In the genomic region with DNA sequence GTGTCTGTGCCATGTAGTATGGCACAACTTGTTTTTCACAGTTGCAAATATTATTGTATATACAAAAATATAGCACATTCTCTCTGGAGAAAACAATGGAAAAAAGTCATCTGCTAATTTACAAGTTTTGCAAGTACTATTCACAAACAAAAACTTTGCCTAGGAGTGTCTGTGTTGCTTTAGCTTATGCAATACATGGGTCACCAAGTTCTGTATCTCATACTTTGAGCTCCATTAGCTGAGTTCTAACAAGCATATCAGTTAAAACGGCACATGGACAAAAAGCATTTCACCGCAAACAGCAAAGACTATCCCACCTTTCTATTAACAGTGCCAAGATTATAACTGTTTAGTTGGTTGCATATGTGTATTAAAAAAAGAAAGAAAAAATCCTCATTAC, we compare ENCODE assay signal across 14 cellular contexts. TPM values are rescaled to one million over a fixed set of nuclear protein-coding genes. Genes with fewer than 3 reads are reported as not detected.
A peak's percentile ranks its signal among the peaks of the same experiment; 100 is the strongest.
DNase-seq lines count a peak whose midpoint lies in the region; ATAC-seq and TF ChIP-seq lines count a peak whose summit lies in the region.
"Had no signal": no experiment of that assay in that cellular context is flagged by ENCODE, and none has a peak within 500 bp of the region (broad histone marks: within the 10 kb centered on the region; RNA-seq: fewer than 3 reads in every experiment).

No MANE protein-coding gene starts in this region.

- H2AFZ ChIP-seq in GM23338 = no peak overlapping the region

- H3K9me2 ChIP-seq in GM23338 (ENCODE audit: insufficient read depth) = no peaks in the 10 kb centered on the region

- peaks cover 32% of the 10 kb centered on the region; the same call in 2 of the 3 replicates for H3K4me1 Mint-ChIP-seq in GM23338

- H3K79me2 ChIP-seq in GM23338 (replicated peaks; ENCODE audit: insufficient read depth) = peaks cover 95% of the 10 kb centered on the region

- peaks cover 8% of the 10 kb centered on the region for H3K27me3 Mint-ChIP-seq in GM23338 (ENCODE audit: insufficient read depth, low read depth, poor library complexity)

- H3K36me3 ChIP-seq in GM23338 (ENCODE audit: insufficient read depth) = peaks cover 22% of the 10 kb centered on the region
- peaks cover 58% of the 10 kb centered on the region for H3K36me3 ChIP-seq in iPS-20b (ENCODE audit: insufficient read depth, low read depth, low read length)
- peaks cover 0 to 32% (median 4%) of the 10 kb centered on the region in 6 donors for H3K36me3 ChIP-seq in spleen

- H3K4me2 ChIP-seq in GM23338 = peak overlapping the region; percentile 89; the same call in 1 of the 2 replicates

- H3K27me3 ChIP-seq in GM23338 (ENCODE audit: insufficient read depth) = no peaks in the 10 kb centered on the region
- H3K27me3 ChIP-seq in iPS-20b (ENCODE audit: insufficient read depth, low read length) = no peaks in the 10 kb centered on the region
- peaks cover 0 to 32% (median 0%) of the 10 kb centered on the region in 7 donors for H3K27me3 ChIP-seq in spleen (replicated peaks in 1 of 7)

- H3F3A ChIP-seq in GM23338 (replicated peaks; ENCODE audit: low read depth) = peaks cover 4% of the 10 kb centered on the region; the same call in 1 of the 2 replicates

- H3K9me3 Mint-ChIP-seq in GM23338 = peaks cover 3% of the 10 kb centered on the region; the same call in 1 of the 3 replicates
- H3K9me3 Mint-ChIP-seq: IgD-negative memory B cell had no signal

- TF ChIP-seq CTCF in GM23338 (conservative IDR thresholded peaks at IDR 0.05; ENCODE audit: low read depth in 2 of 2) (no peak), spleen (IDR thresholded peaks at IDR 0.05 in 8 of 11, conservative IDR thresholded peaks at IDR 0.05 in 3 of 11) (no peak)

- H3K9ac ChIP-seq in iPS-20b (ENCODE audit: low read depth, low read length) = peak overlapping the region; percentile 100; the same call in 1 of the 2 replicates

- intact Hi-C loops in spleen (cut with DNase I; ENCODE audit: low total_unique reads) = no loop called here

- H3K27ac Mint-ChIP-seq in GM23338 = no peak overlapping the region
- H3K27ac Mint-ChIP-seq: IgD-negative memory B cell had no signal

- H3K4me3 ChIP-seq in GM23338 = peak overlapping the region; percentile 77
- peak overlapping the region; percentile 92 for H3K4me3 ChIP-seq in iPS-20b (ENCODE audit: low read length)
- peak overlapping the region in 6 of 8 donors; percentile 57 to 91 (median 68) for H3K4me3 ChIP-seq in spleen

- no peak for ATAC-seq in GM23338
- ATAC-seq in HG03280 (IDR thresholded peaks at IDR 0.05; ENCODE audit: unreplicated experiment) = no peak

- peaks cover 42% of the 10 kb centered on the region for H4K20me1 ChIP-seq in GM23338 (replicated peaks; ENCODE audit: insufficient read depth)

- H3K36me3 Mint-ChIP-seq in GM23338 (ENCODE audit: low read depth) = peaks cover 45% of the 10 kb centered on the region
- H3K36me3 Mint-ChIP-seq: IgD-negative memory B cell had no signal

- H3K4me1 ChIP-seq in GM23338 (ENCODE audit: insufficient read depth) (peaks cover 24% of the 10 kb centered on the region), iPS-20b (ENCODE audit: insufficient read depth, low read length) (peaks cover 13% of the 10 kb centered on the region), spleen (peaks cover 0 to 61% (median 35%) of the 10 kb centered on the region in 6 donors)

- DNase-seq in GM23338 (ENCODE audit: low spot score) (no peak), astrocyte of the hippocampus (ENCODE audit: low read depth, low spot score) (peak; percentile 29), spleen (no peak), cerebellar cortex (ENCODE audit: low spot score) (no peak), NCI-H2227 treated with DMSO at 0.1 percent for 48 hours (lab: John Stamatoyannopoulos, UW) (no peak), DMS153 (lab: John Stamatoyannopoulos, UW) (no peak)
- DNase-seq: activated T-cell treated with anti-CD3 and anti-CD28 coated beads, Interleukin-2, amount 50 U/mL, for 1 hour; DND-41; effector CD8-positive, alpha-beta T cell; NCI-H748 treated with DMSO at 0.1 percent for 48 hours; T1000 had no signal

- H3K4me3 Mint-ChIP-seq in GM23338 = no peak overlapping the region
- H3K4me3 Mint-ChIP-seq: IgD-negative memory B cell had no signal

- H3K27ac ChIP-seq in GM23338 (ENCODE audit: low read depth) (peak overlapping the region; percentile 21; the same call in 1 of the 2 replicates), iPS-20b (ENCODE audit: low read length) (no peak overlapping the region), spleen (peak overlapping the region in 6 of 8 donors; percentile 22 to 95 (median 92))

- TF ChIP-seq POLR2A in spleen (IDR thresholded peaks at IDR 0.05) = no peak

- H3K9me3 ChIP-seq in iPS-20b (ENCODE audit: insufficient read depth, low read depth, low read length) = no peaks in the 10 kb centered on the region
- no peaks in the 10 kb centered on the region for H3K9me3 ChIP-seq in spleen

- 56 to 76% (median 70%) methylated on average over 2 of the region's 2 CpGs for WGBS in spleen, 5 donors

TF ChIP-seq in GM23338, 12 proteins besides CTCF, POLR2A, EP300 and RAD21 (continues in another document):
- no peak for TF ChIP-seq ZNF331 (CRISPR knock-in tag; IDR thresholded peaks at IDR 0.05; ENCODE audit: low read depth)
- TF ChIP-seq CREB1 (CRISPR knock-in tag; IDR thresholded peaks at IDR 0.05; ENCODE audit: low read depth) = no peak
- TF ChIP-seq, protein P1, sequence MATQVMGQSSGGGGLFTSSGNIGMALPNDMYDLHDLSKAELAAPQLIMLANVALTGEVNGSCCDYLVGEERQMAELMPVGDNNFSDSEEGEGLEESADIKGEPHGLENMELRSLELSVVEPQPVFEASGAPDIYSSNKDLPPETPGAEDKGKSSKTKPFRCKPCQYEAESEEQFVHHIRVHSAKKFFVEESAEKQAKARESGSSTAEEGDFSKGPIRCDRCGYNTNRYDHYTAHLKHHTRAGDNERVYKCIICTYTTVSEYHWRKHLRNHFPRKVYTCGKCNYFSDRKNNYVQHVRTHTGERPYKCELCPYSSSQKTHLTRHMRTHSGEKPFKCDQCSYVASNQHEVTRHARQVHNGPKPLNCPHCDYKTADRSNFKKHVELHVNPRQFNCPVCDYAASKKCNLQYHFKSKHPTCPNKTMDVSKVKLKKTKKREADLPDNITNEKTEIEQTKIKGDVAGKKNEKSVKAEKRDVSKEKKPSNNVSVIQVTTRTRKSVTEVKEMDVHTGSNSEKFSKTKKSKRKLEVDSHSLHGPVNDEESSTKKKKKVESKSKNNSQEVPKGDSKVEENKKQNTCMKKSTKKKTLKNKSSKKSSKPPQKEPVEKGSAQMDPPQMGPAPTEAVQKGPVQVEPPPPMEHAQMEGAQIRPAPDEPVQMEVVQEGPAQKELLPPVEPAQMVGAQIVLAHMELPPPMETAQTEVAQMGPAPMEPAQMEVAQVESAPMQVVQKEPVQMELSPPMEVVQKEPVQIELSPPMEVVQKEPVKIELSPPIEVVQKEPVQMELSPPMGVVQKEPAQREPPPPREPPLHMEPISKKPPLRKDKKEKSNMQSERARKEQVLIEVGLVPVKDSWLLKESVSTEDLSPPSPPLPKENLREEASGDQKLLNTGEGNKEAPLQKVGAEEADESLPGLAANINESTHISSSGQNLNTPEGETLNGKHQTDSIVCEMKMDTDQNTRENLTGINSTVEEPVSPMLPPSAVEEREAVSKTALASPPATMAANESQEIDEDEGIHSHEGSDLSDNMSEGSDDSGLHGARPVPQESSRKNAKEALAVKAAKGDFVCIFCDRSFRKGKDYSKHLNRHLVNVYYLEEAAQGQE (IDR thresholded peaks at IDR 0.05; ENCODE audit: unreplicated experiment) = no peak
- no peak for TF ChIP-seq EZH2 (IDR thresholded peaks at IDR 0.05; ENCODE audit: low read depth, unreplicated experiment)
- TF ChIP-seq ZNF114 (CRISPR knock-in tag; IDR thresholded peaks at IDR 0.05) = no peak
- no peak for TF ChIP-seq EZH2phosphoT487 (IDR thresholded peaks at IDR 0.05; ENCODE audit: unreplicated experiment)
- TF ChIP-seq, protein P2, sequence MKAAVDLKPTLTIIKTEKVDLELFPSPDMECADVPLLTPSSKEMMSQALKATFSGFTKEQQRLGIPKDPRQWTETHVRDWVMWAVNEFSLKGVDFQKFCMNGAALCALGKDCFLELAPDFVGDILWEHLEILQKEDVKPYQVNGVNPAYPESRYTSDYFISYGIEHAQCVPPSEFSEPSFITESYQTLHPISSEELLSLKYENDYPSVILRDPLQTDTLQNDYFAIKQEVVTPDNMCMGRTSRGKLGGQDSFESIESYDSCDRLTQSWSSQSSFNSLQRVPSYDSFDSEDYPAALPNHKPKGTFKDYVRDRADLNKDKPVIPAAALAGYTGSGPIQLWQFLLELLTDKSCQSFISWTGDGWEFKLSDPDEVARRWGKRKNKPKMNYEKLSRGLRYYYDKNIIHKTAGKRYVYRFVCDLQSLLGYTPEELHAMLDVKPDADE (IDR thresholded peaks at IDR 0.05) = no peak
- TF ChIP-seq NANOG (IDR thresholded peaks at IDR 0.05; ENCODE audit: borderline replicate concordance) = no peak

RNA-seq across cellular contexts. Expression of a gene that starts 4.6 kb away (rescaled TPM):
- 39.1 and 47.3 TPM in 2 replicates for total RNA-seq in GM23338 (2014; rRNA removed; shearing (Covaris generic))
- polyA plus RNA-seq in GM23338 (2016; fragmentation: Nextera tagmentation; extraction: Ambion mirVana) (21.5 and 26.9 TPM in 2 replicates), spleen (10 to 100 TPM in 1 of 3 donors, 1 to 10 TPM in 2; 8.5 to 13.9 (median 9.2) TPM)
- 10 to 100 TPM; 29.5 to 63.9 (median 46.6) TPM for total RNA-seq in spleen
- polyA plus RNA-seq: IgD-negative memory B cell had no signal
